Comparison of ENCODE assay signal across 26 cellular contexts in the genomic region with DNA sequence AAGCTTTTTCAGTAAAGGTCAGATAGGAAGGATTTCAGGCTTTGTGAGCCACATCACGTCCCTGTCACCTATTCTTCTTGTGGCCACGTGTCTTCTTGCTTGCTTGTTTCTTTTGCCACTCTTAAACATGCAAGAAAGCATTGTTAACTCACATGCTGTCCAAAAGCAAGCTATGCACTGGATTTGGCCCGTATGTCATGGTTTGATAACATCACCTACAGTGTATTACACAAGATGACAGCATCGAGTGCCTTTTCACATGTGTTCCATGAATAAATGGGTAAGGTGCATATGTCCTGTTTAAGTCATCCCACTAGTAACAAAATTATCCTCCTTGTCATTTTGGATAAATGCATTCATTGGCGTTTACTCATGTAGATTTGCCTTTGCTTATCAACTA.
"Had no signal": no experiment of that assay in that cellular context is flagged by ENCODE, and none has a peak within 500 bp of the region (broad histone marks: within the 10 kb centered on the region; RNA-seq: fewer than 3 reads in every experiment).

No MANE protein-coding gene starts in this region.

- H3K4me1 ChIP-seq: colonic mucosa, esophagus squamous epithelium, gastrocnemius medialis, heart right ventricle, left lung, lower lobe of right lung had no signal

- H3K27ac ChIP-seq: colonic mucosa, epithelial cell of prostate, esophagus squamous epithelium, gastrocnemius medialis, heart right ventricle, left lung, lower lobe of right lung had no signal

- DNase-seq: colonic mucosa; cortex of kidney; effector CD8-positive, alpha-beta T cell; effector memory CD8-positive, alpha-beta T cell; endodermal cell; erythroblast; esophagus squamous epithelium; foreskin fibroblast; foreskin melanocyte; gastrocnemius medialis; glutamatergic neuron; head of caudate nucleus; heart right ventricle; hippocampal formation; left cardiac atrium; left lung; left ventricle myocardium superior; lower lobe of right lung; mesenchymal stem cell; mucosa of descending colon; naive B cell had no signal

- FAIRE-seq: endometrium, islet of Langerhans, keratinocyte had no signal

- H3K27me3 ChIP-seq: colonic mucosa, esophagus squamous epithelium, gastrocnemius medialis, heart right ventricle, left lung had no signal

- H3K4me3 ChIP-seq: colonic mucosa, esophagus squamous epithelium, gastrocnemius medialis, heart right ventricle, left lung, lower lobe of right lung, mucosa of descending colon had no signal

- H3K36me3 ChIP-seq: colonic mucosa, esophagus squamous epithelium, gastrocnemius medialis, heart right ventricle, left lung, lower lobe of right lung had no signal

- ATAC-seq: effector memory CD8-positive, alpha-beta T cell; esophagus mucosa; gastrocnemius medialis; heart right ventricle; left cardiac atrium; left lung; left ventricle myocardium superior; mucosa of descending colon had no signal

- H3K9me3 ChIP-seq: colonic mucosa, esophagus squamous epithelium, gastrocnemius medialis, heart right ventricle, left lung, lower lobe of right lung, mucosa of descending colon had no signal
